In genomic region chr2:152016175-152017120, GRCh38 we compare ENCODE assay signal across 3 cellular contexts.
TF ChIP-seq lines count a peak whose summit lies in the region.

No MANE protein-coding gene starts in this region.

TF ChIP-seq in HepG2, 621 proteins besides CTCF, POLR2A, EP300 and RAD21 (continued from another document and continues in another):
- TF ChIP-seq MAFG (CRISPR knock-in tag; IDR thresholded peaks at IDR 0.05) = no peak
- TF ChIP-seq FOXP4 (CRISPR knock-in tag; IDR thresholded peaks at IDR 0.05) = peak; percentile 33; the same call in 1 of the 2 replicates
- TF ChIP-seq ARNT (IDR thresholded peaks at IDR 0.05) = no peak
- no peak for TF ChIP-seq SNAPC5 (CRISPR knock-in tag; IDR thresholded peaks at IDR 0.05; ENCODE audit: borderline replicate concordance)
- TF ChIP-seq BRF2 (CRISPR knock-in tag; IDR thresholded peaks at IDR 0.05) = no peak
- TF ChIP-seq TBX2 (CRISPR knock-in tag; IDR thresholded peaks at IDR 0.05; ENCODE audit: borderline replicate concordance) = no peak
- no peak for TF ChIP-seq RCOR2 (CRISPR knock-in tag; IDR thresholded peaks at IDR 0.05)
- no peak for TF ChIP-seq ZNF749 (CRISPR knock-in tag; IDR thresholded peaks at IDR 0.05; ENCODE audit: borderline replicate concordance)
- no peak for TF ChIP-seq TGIF2 (CRISPR knock-in tag; IDR thresholded peaks at IDR 0.05)
- no peak for TF ChIP-seq KAT7 (CRISPR knock-in tag; IDR thresholded peaks at IDR 0.05; ENCODE audit: borderline replicate concordance)
- no peak for TF ChIP-seq CCDC6 (CRISPR knock-in tag; IDR thresholded peaks at IDR 0.05)
- peak; percentile 96 for TF ChIP-seq BCL6 (CRISPR knock-in tag; IDR thresholded peaks at IDR 0.05)
- TF ChIP-seq ZNF589 (CRISPR knock-in tag; conservative IDR thresholded peaks at IDR 0.05) = no peak
- TF ChIP-seq AGO1 (IDR thresholded peaks at IDR 0.05; ENCODE audit: low read depth, low read length, poor library complexity, severe bottlenecking) = no peak
- TF ChIP-seq ZZZ3 (CRISPR knock-in tag; IDR thresholded peaks at IDR 0.05; ENCODE audit: borderline replicate concordance) = no peak
- no peak for TF ChIP-seq SP1 (IDR thresholded peaks at IDR 0.05)
- no peak for TF ChIP-seq SP1 (CRISPR knock-in tag; IDR thresholded peaks at IDR 0.05)
- TF ChIP-seq SNRNP70 (IDR thresholded peaks at IDR 0.05; ENCODE audit: low read depth, low read length) = no peak

TF ChIP-seq in K562, 482 proteins besides CTCF, POLR2A, EP300 and RAD21 (continued from another document):
- TF ChIP-seq CEBPG (CRISPR knock-in tag; IDR thresholded peaks at IDR 0.05) (no peak), CEBPG (tag; conservative IDR thresholded peaks at IDR 0.05 in 1 of 2, IDR thresholded peaks at IDR 0.05 in 1 of 2) (peak; percentile 40 to 54; a peak in 3 of 4 replicates), RFX1 (IDR thresholded peaks at IDR 0.05) (peak; percentile 61), ZSCAN32 (CRISPR knock-in tag; IDR thresholded peaks at IDR 0.05) (no peak), BMI1 (IDR thresholded peaks at IDR 0.05; ENCODE audit: low read length) (0 out of 2 replicates have a peak, but pooled peaks have one; percentile 14), HOMEZ (CRISPR knock-in tag; IDR thresholded peaks at IDR 0.05) (no peak), HDAC6 (IDR thresholded peaks at IDR 0.05; ENCODE audit: low read depth, low read length) (no peak), MAFF (IDR thresholded peaks at IDR 0.05; ENCODE audit: low read length) (no peak), HBP1 (CRISPR knock-in tag; IDR thresholded peaks at IDR 0.05) (no peak), ZNF280A (IDR thresholded peaks at IDR 0.05; ENCODE audit: low read depth, partially characterized antibody) (no peak), ZZZ3 (IDR thresholded peaks at IDR 0.05) (no peak), ZNF79 (CRISPR knock-in tag; IDR thresholded peaks at IDR 0.05; ENCODE audit: low read depth) (no peak), MAFG (tag; conservative IDR thresholded peaks at IDR 0.05) (no peak), BHLHE40 (IDR thresholded peaks at IDR 0.05; ENCODE audit: low read length) (0 out of 2 replicates have a peak, but pooled peaks have one; percentile 9), IRF9 (tag; IDR thresholded peaks at IDR 0.05) (no peak), MEIS2 (IDR thresholded peaks at IDR 0.05; ENCODE audit: partially characterized antibody) (peak; percentile 57)

TF ChIP-seq in neural cell, 6 proteins besides CTCF, POLR2A, EP300 and RAD21 (continued from another document):
- peak; percentile 79 for TF ChIP-seq REST (IDR thresholded peaks at IDR 0.05; ENCODE audit: borderline replicate concordance)
